Comparison of ENCODE assay signal across 9 cellular contexts in genomic region chr9:126470251-126470993, GRCh38.
DNase-seq lines count a peak whose midpoint lies in the region; ATAC-seq and TF ChIP-seq lines count a peak whose summit lies in the region.
"Had no signal": no experiment of that assay in that cellular context is flagged by ENCODE, and none has a peak within 500 bp of the region (broad histone marks: within the 10 kb centered on the region; RNA-seq: fewer than 3 reads in every experiment).

No MANE protein-coding gene starts in this region.

- H3K4me1 Mint-ChIP-seq in T-helper 2 cell treated with Interferon-gamma antibody and Interleukin-4, amounts not matched to agents 5 μg/mL and 100 μg/mL, for 36 hours (ENCODE audit: low read depth), result peaks cover 52% of the 10 kb centered on the region
- peaks cover 16% of the 10 kb centered on the region for H3K4me1 Mint-ChIP-seq in neural crest cell

- H3K27ac Mint-ChIP-seq in T-helper 2 cell treated with Interferon-gamma antibody and Interleukin-4, amounts not matched to agents 5 μg/mL and 100 μg/mL, for 36 hours, result peak overlapping the region; percentile 77
- peak overlapping the region; percentile 47 for H3K27ac Mint-ChIP-seq in neural crest cell (ENCODE audit: unreplicated experiment)

- H3K9me3 Mint-ChIP-seq in T-helper 2 cell treated with Interferon-gamma antibody and Interleukin-4, amounts not matched to agents 5 μg/mL and 100 μg/mL, for 36 hours, result no peaks in the 10 kb centered on the region
- H3K9me3 Mint-ChIP-seq in neural crest cell, result no peaks in the 10 kb centered on the region

- H3K36me3 Mint-ChIP-seq in T-helper 2 cell treated with Interferon-gamma antibody and Interleukin-4, amounts not matched to agents 5 μg/mL and 100 μg/mL, for 36 hours (ENCODE audit: low read depth), result peaks cover 6% of the 10 kb centered on the region
- peaks cover 10% of the 10 kb centered on the region for H3K36me3 Mint-ChIP-seq in neural crest cell (ENCODE audit: low read depth)

- H3K4me3 Mint-ChIP-seq in T-helper 2 cell treated with Interferon-gamma antibody and Interleukin-4, amounts not matched to agents 5 μg/mL and 100 μg/mL, for 36 hours, result peak overlapping the region; percentile 75
- no peak overlapping the region for H3K4me3 Mint-ChIP-seq in neural crest cell

- DNase-seq in T-helper 2 cell treated with Interferon-gamma antibody and Interleukin-4, amounts not matched to agents 5 μg/mL and 100 μg/mL, for 36 hours (ENCODE audit: low spot score), result no peak
- DNase-seq in neural crest cell (ENCODE audit: low read depth, low spot score), result no peak
- no peak for DNase-seq in mucosa of gallbladder (ENCODE audit: low spot score)
- DNase-seq in foreskin keratinocyte, result no peak
- DNase-seq in superior temporal gyrus (ENCODE audit: extremely low spot score), result no peak
- DNase-seq: NCI-H1930 had no signal

- ATAC-seq in GM18505 (IDR thresholded peaks at IDR 0.05; ENCODE audit: unreplicated experiment), result peak; percentile 42
- ATAC-seq in HG03064 (IDR thresholded peaks at IDR 0.05; ENCODE audit: low read depth, unreplicated experiment), result peak; percentile 35
- no peak for ATAC-seq in HG02763 (IDR thresholded peaks at IDR 0.05; ENCODE audit: unreplicated experiment)
- no peak for ATAC-seq in foreskin keratinocyte

- H3K27me3 ChIP-seq in foreskin keratinocyte, result no peaks in the 10 kb centered on the region

- peaks cover 72% of the 10 kb centered on the region for H3K27me3 Mint-ChIP-seq in T-helper 2 cell treated with Interferon-gamma antibody and Interleukin-4, amounts not matched to agents 5 μg/mL and 100 μg/mL, for 36 hours (ENCODE audit: low read depth)
- no peaks in the 10 kb centered on the region for H3K27me3 Mint-ChIP-seq in neural crest cell (ENCODE audit: low read depth)

- H3K27ac ChIP-seq in foreskin keratinocyte, result no peak overlapping the region

- H3K4me1 ChIP-seq in foreskin keratinocyte, result no peaks in the 10 kb centered on the region

- no peak for TF ChIP-seq POLR2A in GM18505 (IDR thresholded peaks at IDR 0.05; ENCODE audit: borderline replicate concordance, extremely low read depth, insufficient read depth, insufficient read length)

- no peak for TF ChIP-seq CTCF in neural crest cell (conservative IDR thresholded peaks at IDR 0.05)
- TF ChIP-seq CTCF in foreskin keratinocyte (conservative IDR thresholded peaks at IDR 0.05), result no peak

Comparison
In these comparisons a context has a peak if more than half of its experiments do, and no peak if none do; other contexts are left out.
1. ATAC-seq: peak in GM18505 (single experiment) and HG03064 (single experiment); none in HG02763 (single experiment) and foreskin keratinocyte (single experiment).